19 cellular contexts compared by ENCODE assay signal in the genomic region with DNA sequence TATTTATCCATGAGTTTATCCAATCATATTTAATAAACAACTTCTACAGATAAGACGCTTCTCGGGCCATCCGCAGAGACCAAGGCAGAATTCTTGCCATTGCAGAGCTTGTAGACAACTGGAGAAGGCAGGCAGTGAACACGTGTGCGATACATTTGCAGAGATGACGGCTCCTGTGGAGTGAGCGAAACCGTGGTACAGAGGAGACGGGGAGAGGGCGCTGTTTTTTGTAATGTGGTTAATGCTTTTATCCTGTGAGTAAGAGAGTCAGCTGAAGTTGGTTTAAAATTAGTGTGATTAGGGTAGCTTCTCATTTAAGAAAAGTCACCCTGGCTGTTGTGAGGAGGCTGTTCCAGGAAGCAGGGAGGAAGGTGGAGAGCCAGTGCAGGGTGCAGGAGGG.
"Had no signal": no experiment of that assay in that cellular context is flagged by ENCODE, and none has a peak within 500 bp of the region (broad histone marks: within the 10 kb centered on the region; RNA-seq: fewer than 3 reads in every experiment).

No MANE protein-coding gene starts in this region.

- H3K9me3 ChIP-seq: gastrocnemius medialis, heart right ventricle, mucosa of descending colon, ovary, right atrium auricular region, sigmoid colon, testis, tibial nerve, upper lobe of right lung had no signal

- H3K4me1 ChIP-seq: gastrocnemius medialis, heart right ventricle, right atrium auricular region, sigmoid colon, tibial nerve, upper lobe of right lung had no signal

- H3K27ac Mint-ChIP-seq: stimulated activated naive CD8-positive, alpha-beta T cell treated with anti-CD3 and anti-CD28 coated beads, Interleukin-15, Interleukin-2, amounts not matched to agents 100 ng/mL and 50 ng/mL, for 24 hours had no signal

- H3K4me3 Mint-ChIP-seq: stimulated activated naive CD8-positive, alpha-beta T cell treated with anti-CD3 and anti-CD28 coated beads, Interleukin-15, Interleukin-2, amounts not matched to agents 100 ng/mL and 50 ng/mL, for 24 hours had no signal

- H3K27me3 ChIP-seq: gastrocnemius medialis, heart right ventricle, ovary, right atrium auricular region, sigmoid colon, testis, tibial nerve, upper lobe of right lung had no signal

- H3K27me3 Mint-ChIP-seq: naive thymus-derived CD8-positive, alpha-beta T cell; stimulated activated naive CD8-positive, alpha-beta T cell treated with anti-CD3 and anti-CD28 coated beads, Interleukin-15, Interleukin-2, amounts not matched to agents 100 ng/mL and 50 ng/mL, for 24 hours had no signal

- H3K9me3 Mint-ChIP-seq: naive thymus-derived CD8-positive, alpha-beta T cell; stimulated activated naive CD8-positive, alpha-beta T cell treated with anti-CD3 and anti-CD28 coated beads, Interleukin-15, Interleukin-2, amounts not matched to agents 100 ng/mL and 50 ng/mL, for 24 hours had no signal

- H3K27ac ChIP-seq: gastrocnemius medialis, heart right ventricle, ovary, right atrium auricular region, sigmoid colon, skin epidermis, testis, tibial nerve, upper lobe of right lung had no signal

- H3K4me3 ChIP-seq: gastrocnemius medialis, heart right ventricle, mucosa of descending colon, ovary, right atrium auricular region, sigmoid colon, skin epidermis, testis, tibial nerve, upper lobe of right lung had no signal

- H3K36me3 ChIP-seq: gastrocnemius medialis, heart right ventricle, ovary, right atrium auricular region, sigmoid colon, tibial nerve, upper lobe of right lung had no signal

- DNase-seq: effector memory CD4-positive, alpha-beta T cell; gastrocnemius medialis; heart right ventricle; hypothalamus; islet precursor cell; mucosa of descending colon; naive thymus-derived CD8-positive, alpha-beta T cell; nucleus accumbens; ovary; sigmoid colon; stimulated activated CD4-positive, alpha-beta T cell treated with anti-CD3 and anti-CD28 coated beads, Interleukin-2, amount 100 ng/mL, for 48 hours; testis; upper lobe of right lung had no signal

- ATAC-seq: esophagus mucosa; gastrocnemius medialis; heart right ventricle; left lobe of liver; mucosa of descending colon; naive thymus-derived CD8-positive, alpha-beta T cell had no signal
